In genomic region chr1:220797044-220797443, GRCh38 we compare ENCODE assay signal across 14 cellular contexts.
"Had no signal": no experiment of that assay in that cellular context is flagged by ENCODE, and none has a peak within 500 bp of the region (broad histone marks: within the 10 kb centered on the region; RNA-seq: fewer than 3 reads in every experiment).

No MANE protein-coding gene starts in this region.

- H3K27me3 ChIP-seq: colonic mucosa, esophagus muscularis mucosa, foreskin keratinocyte, gastroesophageal sphincter, heart left ventricle, hepatocyte, left lung had no signal

- DNase-seq: cerebellar nuclear complex; colonic mucosa; cortex of kidney; effector CD4-positive, alpha-beta T cell; effector memory CD4-positive, alpha-beta T cell; foreskin keratinocyte; heart left ventricle; left lung; left ventricle myocardium superior; lower lobe of right lung; mesenchymal stem cell had no signal

- ATAC-seq: gastroesophageal sphincter, left lung, lower lobe of right lung had no signal

- H2AFZ ChIP-seq: hepatocyte had no signal

- H3K4me1 ChIP-seq: colonic mucosa had no signal

- H3K4me3 ChIP-seq: colonic mucosa, esophagus muscularis mucosa, gastroesophageal sphincter, heart left ventricle, hepatocyte, left lung, lower lobe of right lung had no signal

- H3K9me3 ChIP-seq: colonic mucosa, esophagus muscularis mucosa, gastroesophageal sphincter, heart left ventricle, left lung, lower lobe of right lung had no signal

- H3K79me2 ChIP-seq: hepatocyte had no signal

- H3K4me2 ChIP-seq: hepatocyte had no signal

- H3K36me3 ChIP-seq: colonic mucosa had no signal

- H3K27ac ChIP-seq: colonic mucosa, esophagus muscularis mucosa, foreskin keratinocyte, gastroesophageal sphincter, hepatocyte, left lung, lower lobe of right lung had no signal
